31 cellular contexts compared by ENCODE assay signal in the genomic region with DNA sequence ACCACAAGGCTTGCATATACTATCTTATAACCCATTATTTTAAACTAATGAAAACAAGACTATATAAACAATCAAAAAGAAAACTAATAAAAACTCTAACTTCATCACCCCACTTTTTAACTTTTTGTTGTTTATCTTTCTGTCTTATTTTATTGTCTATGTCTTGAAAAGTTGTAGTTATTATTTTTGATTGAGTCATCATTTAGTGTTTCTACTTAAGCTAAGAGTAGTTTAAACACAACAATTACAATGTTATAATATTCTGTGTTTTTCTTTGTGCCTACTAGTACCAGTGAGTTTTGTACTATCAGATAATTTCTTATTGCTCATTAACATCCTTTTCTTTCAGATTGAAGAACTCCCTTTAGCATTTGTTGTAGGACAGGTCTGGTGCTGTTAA.
"Had no signal": no experiment of that assay in that cellular context is flagged by ENCODE, and none has a peak within 500 bp of the region (broad histone marks: within the 10 kb centered on the region; RNA-seq: fewer than 3 reads in every experiment).

No MANE protein-coding gene starts in this region.

- DNase-seq: heart left ventricle; hypothalamus; immature natural killer cell; left ventricle myocardium inferior; mesendoderm; naive B cell; natural killer cell; nephron progenitor cell; occipital lobe; posterior cingulate gyrus; retina; right cardiac atrium; sigmoid colon; stimulated activated CD4-positive, alpha-beta T cell treated with anti-CD3 and anti-CD28 coated beads, Interleukin-1b, Interleukin-23, amount 100 ng/mL, for 48 hours; stimulated activated CD4-positive, alpha-beta T cell treated with anti-CD3 and anti-CD28 coated beads, Interleukin-2, amount 100 ng/mL, for 48 hours; stimulated activated CD4-positive, alpha-beta T cell treated with anti-CD3 and anti-CD28 coated beads, Interleukin-4, amount 100 ng/mL, for 4 hours; stimulated activated CD8-positive, alpha-beta memory T cell treated with anti-CD3 and anti-CD28 coated beads, Interleukin-4, amount 100 ng/mL, for 48 hours; stimulated activated naive CD4-positive, alpha-beta T cell treated with Interleukin-2 at 50 U/mL for 16 hours; stimulated activated naive CD8-positive, alpha-beta T cell treated with anti-CD3 and anti-CD28 coated beads, Interleukin-15, amount 100 ng/mL, for 72 hours; testis; tibial artery; trophoblast cell; upper lobe of right lung had no signal

- H3K9ac ChIP-seq: neural progenitor cell had no signal

- H3K27ac ChIP-seq: heart left ventricle, left ventricle myocardium inferior, neural progenitor cell, neutrophil, prostate gland, sigmoid colon, testis, tibial artery, upper lobe of right lung had no signal

- FAIRE-seq: islet of Langerhans, urothelium cell line had no signal

- H3K27me3 ChIP-seq: neural progenitor cell, neutrophil, sigmoid colon, testis, tibial artery, upper lobe of right lung had no signal

- H3K4me1 ChIP-seq: heart left ventricle, left ventricle myocardium inferior, neural progenitor cell, prostate gland, sigmoid colon, testis, tibial artery, upper lobe of right lung had no signal

- H3K9me3 ChIP-seq: neutrophil, prostate gland, testis had no signal

- H3K36me3 ChIP-seq: heart left ventricle, left ventricle myocardium inferior, neural progenitor cell, neutrophil, prostate gland, sigmoid colon, tibial artery, upper lobe of right lung had no signal

- H3K4me2 ChIP-seq: neural progenitor cell, smooth muscle cell had no signal

- H2AFZ ChIP-seq: neural progenitor cell had no signal

- H3K4me3 ChIP-seq: heart left ventricle, left ventricle myocardium inferior, lung, neural progenitor cell, prostate gland, sigmoid colon, smooth muscle cell, testis, tibial artery, upper lobe of right lung had no signal

- ATAC-seq: heart left ventricle; natural killer cell; right cardiac atrium; stimulated activated memory B cell treated with anti-CD40 and anti-IgM and Interleukin-4, amounts not matched to agents 10 μg/mL and 1 μg/mL and 100 μg/mL, for 72 hours; stimulated activated naive CD8-positive, alpha-beta T cell treated with anti-CD3 and anti-CD28 coated beads, Interleukin-15, amount 100 ng/mL, for 72 hours; upper lobe of right lung had no signal
